Comparison of ENCODE assay signal across 12 cellular contexts in genomic region chr1:235023197-235024044, GRCh38.
DNase-seq lines count a peak whose midpoint lies in the region; ATAC-seq and TF ChIP-seq lines count a peak whose summit lies in the region.
"Had no signal": no experiment of that assay in that cellular context is flagged by ENCODE, and none has a peak within 500 bp of the region (broad histone marks: within the 10 kb centered on the region; RNA-seq: fewer than 3 reads in every experiment).

No MANE protein-coding gene starts in this region.

- intact Hi-C loops in sciatic nerve (cut with DNase I): no loop called here

- peaks cover 7% of the 10 kb centered on the region; the same call in 1 of the 2 replicates for H3K9me2 ChIP-seq in GM23338 (ENCODE audit: insufficient read depth)

- ATAC-seq in GM18870 (IDR thresholded peaks at IDR 0.05; ENCODE audit: unreplicated experiment) (peak; percentile 52), GM23338 (peak; percentile 53), sciatic nerve (no peak)

- H3F3A ChIP-seq in GM23338 (replicated peaks; ENCODE audit: low read depth): no peaks in the 10 kb centered on the region

- H3K9me3 ChIP-seq in SJCRH30 (replicated peaks): no peaks in the 10 kb centered on the region
- H3K9me3 ChIP-seq: vagina had no signal

- no peaks in the 10 kb centered on the region for H3K79me2 ChIP-seq in GM23338 (replicated peaks; ENCODE audit: insufficient read depth)

- H3K4me3 Mint-ChIP-seq in GM23338 (no peak overlapping the region), progenitor cell of endocrine pancreas (ENCODE audit: low read depth) (no peak overlapping the region)

- peak overlapping the region; percentile 85 for H2AFZ ChIP-seq in GM23338

- H3K9me3 Mint-ChIP-seq in GM23338: peaks cover 13% of the 10 kb centered on the region; the same call in 2 of the 3 replicates
- peaks cover 5% of the 10 kb centered on the region for H3K9me3 Mint-ChIP-seq in progenitor cell of endocrine pancreas (ENCODE audit: low read depth)

- H3K36me3 Mint-ChIP-seq in GM23338 (ENCODE audit: low read depth) (peaks cover 6% of the 10 kb centered on the region; the same call in 1 of the 3 replicates), progenitor cell of endocrine pancreas (ENCODE audit: insufficient read depth) (no peaks in the 10 kb centered on the region)

- H3K4me1 ChIP-seq in GM23338 (ENCODE audit: insufficient read depth): peaks cover 16% of the 10 kb centered on the region
- H3K4me1 ChIP-seq in SJCRH30: peaks cover 62% of the 10 kb centered on the region
- H3K4me1 ChIP-seq: breast epithelium, vagina had no signal

- no peaks in the 10 kb centered on the region for H4K20me1 ChIP-seq in GM23338 (replicated peaks; ENCODE audit: insufficient read depth)

- H3K36me3 ChIP-seq in GM23338 (ENCODE audit: insufficient read depth): no peaks in the 10 kb centered on the region; the same call in 1 of the 2 replicates
- no peaks in the 10 kb centered on the region for H3K36me3 ChIP-seq in SJCRH30
- H3K36me3 ChIP-seq: breast epithelium, vagina had no signal

- DNase-seq in GM23338 (ENCODE audit: low spot score) (peak; percentile 15), SJCRH30 (peak; percentile 95 to 98), sciatic nerve (ENCODE audit: low spot score) (peak; percentile 46), foreskin melanocyte (no peak), progenitor cell of endocrine pancreas (ENCODE audit: low spot score, unreplicated experiment) (no peak), glomerular visceral epithelial cell (ENCODE audit: extremely low spot score) (no peak)
- DNase-seq: activated CD8-positive, alpha-beta memory T cell treated with anti-CD3 and anti-CD28 coated beads, Interleukin-2, amount 50 U/mL, for 4 hours; Calu3; NCI-H526 treated with DMSO at 0.1 percent for 48 hours had no signal

- H3K27me3 Mint-ChIP-seq in GM23338 (ENCODE audit: insufficient read depth, low read depth, poor library complexity): peaks cover 4% of the 10 kb centered on the region
- no peaks in the 10 kb centered on the region for H3K27me3 Mint-ChIP-seq in progenitor cell of endocrine pancreas

- no peak overlapping the region for H3K27ac ChIP-seq in GM23338 (ENCODE audit: low read depth)
- peak overlapping the region; percentile 88 for H3K27ac ChIP-seq in SJCRH30
- H3K27ac ChIP-seq: breast epithelium had no signal

- H3K4me1 Mint-ChIP-seq in GM23338 (peaks cover 20% of the 10 kb centered on the region), progenitor cell of endocrine pancreas (ENCODE audit: low read depth) (peaks cover 24% of the 10 kb centered on the region)

- H3K27ac Mint-ChIP-seq in GM23338: no peak overlapping the region
- H3K27ac Mint-ChIP-seq in progenitor cell of endocrine pancreas: no peak overlapping the region

- H3K4me3 ChIP-seq in GM23338 (no peak overlapping the region), SJCRH30 (peak overlapping the region; percentile 24)
- H3K4me3 ChIP-seq: breast epithelium, vagina had no signal

- H3K27me3 ChIP-seq in GM23338 (ENCODE audit: insufficient read depth) (no peaks in the 10 kb centered on the region), SJCRH30 (no peaks in the 10 kb centered on the region)
- H3K27me3 ChIP-seq: breast epithelium, vagina had no signal

- H3K4me2 ChIP-seq in GM23338: peak overlapping the region; percentile 70; the same call in 1 of the 2 replicates

- TF ChIP-seq CTCF in GM23338 (conservative IDR thresholded peaks at IDR 0.05; ENCODE audit: low read depth in 2 of 2) (no peak), progenitor cell of endocrine pancreas (IDR thresholded peaks at IDR 0.05; ENCODE audit: unreplicated experiment) (no peak)

TF ChIP-seq in GM23338, 12 proteins besides CTCF, POLR2A, EP300 and RAD21 (continues in another document):
- TF ChIP-seq POLR2AphosphoS5 (IDR thresholded peaks at IDR 0.05; ENCODE audit: low read depth) (no peak), ZNF331 (CRISPR knock-in tag; IDR thresholded peaks at IDR 0.05; ENCODE audit: low read depth) (no peak), REST (IDR thresholded peaks at IDR 0.05; ENCODE audit: unreplicated experiment) (no peak), EZH2 (IDR thresholded peaks at IDR 0.05; ENCODE audit: low read depth, unreplicated experiment) (no peak), NANOG (IDR thresholded peaks at IDR 0.05; ENCODE audit: borderline replicate concordance) (no peak), JUNB (IDR thresholded peaks at IDR 0.05; ENCODE audit: unreplicated experiment) (no peak), STAT1 (IDR thresholded peaks at IDR 0.05; ENCODE audit: unreplicated experiment) (no peak), ZNF114 (CRISPR knock-in tag; IDR thresholded peaks at IDR 0.05) (no peak)

Comparison
In these comparisons a context has a peak if more than half of its experiments do, and no peak if none do; other contexts are left out.
1. DNase-seq: peak in GM23338 (single experiment), SJCRH30 (2 of 2) and sciatic nerve (single experiment); none in foreskin melanocyte (single experiment), progenitor cell of endocrine pancreas (single experiment) and glomerular visceral epithelial cell (single experiment).